12 cellular contexts compared by ENCODE assay signal in the genomic region with DNA sequence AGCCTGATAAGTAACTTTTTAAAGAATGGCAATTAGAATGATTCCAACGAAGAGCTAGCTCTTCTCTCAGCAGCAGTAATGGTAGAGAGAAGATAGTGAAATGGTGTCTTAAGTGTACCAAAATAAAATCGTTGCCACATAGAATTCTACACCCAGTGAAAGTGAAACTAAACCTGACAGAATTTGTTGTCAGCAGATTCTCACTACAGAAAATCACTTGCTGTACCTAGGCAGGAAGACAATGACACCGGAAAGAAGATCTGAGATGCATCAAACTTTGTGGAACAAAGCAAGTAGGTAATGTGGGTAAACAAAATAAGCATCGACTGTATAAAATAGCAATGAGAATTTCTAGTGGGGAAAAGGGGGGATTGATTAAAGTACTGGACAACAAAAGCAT. TPM values are rescaled to one million over a fixed set of nuclear protein-coding genes. Genes with fewer than 3 reads are reported as not detected.
DNase-seq lines count a peak whose midpoint lies in the region; ATAC-seq and TF ChIP-seq lines count a peak whose summit lies in the region.
"Had no signal": no experiment of that assay in that cellular context is flagged by ENCODE, and none has a peak within 500 bp of the region (broad histone marks: within the 10 kb centered on the region; RNA-seq: fewer than 3 reads in every experiment).

No MANE protein-coding gene starts in this region.

- H3K9ac ChIP-seq in BLaER1 (peak overlapping the region; percentile 53; the same call in 1 of the 2 replicates), OCI-LY1 (ENCODE audit: low read length) (no peak overlapping the region)

- peak overlapping the region; percentile 63 for H3K27ac ChIP-seq in BLaER1
- H3K27ac ChIP-seq in OCI-LY1 (ENCODE audit: low read depth, low read length, poor library complexity, severe bottlenecking), result peak overlapping the region; percentile 20
- no peak overlapping the region for H3K27ac ChIP-seq in esophagus muscularis mucosa (replicated peaks in 1 of 4)
- H3K27ac ChIP-seq: hepatocyte, upper lobe of left lung had no signal

- H3K36me3 ChIP-seq in BLaER1 (no peaks in the 10 kb centered on the region), OCI-LY1 (ENCODE audit: insufficient read depth, low read length) (no peaks in the 10 kb centered on the region), esophagus muscularis mucosa (no peaks in the 10 kb centered on the region)
- H3K36me3 ChIP-seq: upper lobe of left lung had no signal

- no peaks in the 10 kb centered on the region for H3K9me2 ChIP-seq in OCI-LY1 (ENCODE audit: low read depth, low read length)

- no peaks in the 10 kb centered on the region for H3K27me3 ChIP-seq in BLaER1
- H3K27me3 ChIP-seq in OCI-LY1 (ENCODE audit: insufficient read depth, low read length), result no peaks in the 10 kb centered on the region
- H3K27me3 ChIP-seq in esophagus muscularis mucosa, result no peaks in the 10 kb centered on the region
- H3K27me3 ChIP-seq: hepatocyte, upper lobe of left lung had no signal

- H2AFZ ChIP-seq in OCI-LY1 (ENCODE audit: low read length), result peak overlapping the region; percentile 44; the same call in 1 of the 2 replicates
- H2AFZ ChIP-seq: hepatocyte had no signal

- TF ChIP-seq EP300 in esophagus muscularis mucosa (IDR thresholded peaks at IDR 0.05), result no peak

- TF ChIP-seq POLR2A in esophagus muscularis mucosa (IDR thresholded peaks at IDR 0.05; ENCODE audit: low read depth), result no peak

- peak overlapping the region; percentile 37 for H3K4me3 ChIP-seq in BLaER1
- H3K4me3 ChIP-seq in OCI-LY1 (ENCODE audit: low read depth, low read length, poor library complexity, severe bottlenecking), result no peak overlapping the region
- H3K4me3 ChIP-seq in esophagus muscularis mucosa, result no peak overlapping the region
- H3K4me3 ChIP-seq: hepatocyte, upper lobe of left lung had no signal

- TF ChIP-seq CTCF in OCI-LY1 (IDR thresholded peaks at IDR 0.05; ENCODE audit: low read length), result no peak
- TF ChIP-seq CTCF in esophagus muscularis mucosa (IDR thresholded peaks at IDR 0.05), result no peak

- H3F3A ChIP-seq in OCI-LY1 (ENCODE audit: insufficient read depth, low read length), result no peaks in the 10 kb centered on the region

- intact Hi-C loops in esophagus muscularis mucosa (cut with DNase I), result no loop called here

- no peaks in the 10 kb centered on the region for H3K79me2 ChIP-seq in OCI-LY1 (ENCODE audit: insufficient read depth, low read length)
- H3K79me2 ChIP-seq: hepatocyte had no signal

- WGBS in esophagus muscularis mucosa, result 60% methylated on average over 4 of the region's 4 CpGs

- DNase-seq in fibroblast of peridontal ligament (ENCODE audit: extremely low read depth) (peak; percentile 66), NCI-H82 (lab: John Stamatoyannopoulos, UW) (no peak), NCI-H2171 (lab: John Stamatoyannopoulos, UW) (no peak), LoVo (ENCODE audit: low spot score) (no peak), esophagus muscularis mucosa (ENCODE audit: extremely low spot score) (no peak)
- DNase-seq: NCI-H1048; stimulated activated CD4-positive, alpha-beta T cell treated with anti-CD3 and anti-CD28 coated beads, Interleukin-4, amount 100 ng/mL, for 4 hours; upper lobe of left lung had no signal

- ATAC-seq in GM18861 (IDR thresholded peaks at IDR 0.05; ENCODE audit: unreplicated experiment), result peak; percentile 62

- H3K4me1 ChIP-seq in BLaER1, result peaks cover 14% of the 10 kb centered on the region
- peaks cover 8% of the 10 kb centered on the region for H3K4me1 ChIP-seq in OCI-LY1 (ENCODE audit: insufficient read depth, low read length, severe bottlenecking)
- no peaks in the 10 kb centered on the region for H3K4me1 ChIP-seq in esophagus muscularis mucosa
- H3K4me1 ChIP-seq: upper lobe of left lung had no signal

- H3K9me3 ChIP-seq in BLaER1 (peaks cover 19% of the 10 kb centered on the region), OCI-LY1 (ENCODE audit: low read length) (0 out of 2 replicates have a peak, but pooled peaks cover under 1% of the 10 kb centered on the region), esophagus muscularis mucosa (peaks cover 0 to 10% (median 4%) of the 10 kb centered on the region in 4 donors)

- H4K20me1 ChIP-seq in BLaER1 (no peaks in the 10 kb centered on the region), OCI-LY1 (ENCODE audit: insufficient read depth, low read length) (no peaks in the 10 kb centered on the region)

- peak overlapping the region; percentile 68 for H3K4me2 ChIP-seq in BLaER1
- peak overlapping the region; percentile 35 for H3K4me2 ChIP-seq in OCI-LY1 (ENCODE audit: low read length)
- H3K4me2 ChIP-seq: hepatocyte had no signal

RNA-seq across cellular contexts. Expression of a gene that starts 20.7 kb away (rescaled TPM):
- 10 to 100 TPM; 15.8 to 26.7 (median 21.6) TPM for total RNA-seq in esophagus muscularis mucosa

Comparison
In these comparisons a context has a peak if more than half of its experiments do, and no peak if none do; other contexts are left out.
1. H3K27ac ChIP-seq: peak in BLaER1 (single experiment) and OCI-LY1 (single experiment); none in esophagus muscularis mucosa (0 of 4).